Comparison of ENCODE assay signal across 8 cellular contexts in the genomic region with DNA sequence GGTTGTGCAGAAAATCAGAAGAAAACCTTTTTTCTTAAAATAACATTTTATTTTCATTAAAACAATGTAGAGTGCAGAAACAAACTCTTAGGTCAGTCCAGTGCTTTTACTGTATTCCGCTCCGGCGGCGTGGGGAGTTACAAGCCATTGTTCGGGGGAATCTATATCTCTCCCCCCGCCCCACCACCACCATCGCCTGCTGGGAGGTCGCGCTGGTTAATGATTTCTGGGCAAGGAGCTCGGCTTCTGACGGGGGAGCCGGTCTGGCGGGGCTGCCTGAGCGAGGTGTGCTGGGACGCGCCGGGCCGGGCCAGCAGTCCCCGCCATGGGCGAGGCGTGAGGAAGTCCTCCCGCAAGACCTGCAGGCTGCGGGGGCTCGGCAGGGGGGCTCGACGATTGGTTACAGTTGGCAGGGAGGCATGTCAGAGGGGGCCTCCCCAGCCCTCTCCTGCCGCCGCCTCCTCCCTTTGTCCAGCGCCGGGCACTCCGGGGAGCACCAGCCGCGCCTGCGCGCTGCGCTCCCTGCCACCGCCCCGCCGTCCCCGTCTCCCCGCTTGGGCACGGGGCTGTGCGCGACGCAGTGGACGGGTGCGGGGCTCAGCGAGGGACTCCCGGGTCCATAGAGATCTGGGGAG. TPM values are rescaled to one million over a fixed set of nuclear protein-coding genes. Genes with fewer than 3 reads are reported as not detected.
DNase-seq lines count a peak whose midpoint lies in the region; ATAC-seq and TF ChIP-seq lines count a peak whose summit lies in the region.

No MANE protein-coding gene starts in this region.

- no peak for TF ChIP-seq CTCF in activated CD8-positive, alpha-beta T cell treated with anti-CD3 and anti-CD28 coated beads for 36 hours (IDR thresholded peaks at IDR 0.05)

- ATAC-seq in GM19455 (IDR thresholded peaks at IDR 0.05; ENCODE audit: unreplicated experiment), result peak; percentile 15
- ATAC-seq in activated CD8-positive, alpha-beta T cell treated with anti-CD3 and anti-CD28 coated beads for 36 hours, result peak; percentile 13
- ATAC-seq in GM18519 (IDR thresholded peaks at IDR 0.05; ENCODE audit: low FRiP score, unreplicated experiment), result no peak

- peaks cover 18 to 60% (median 33%) of the 10 kb centered on the region in 10 experiments for H3K4me1 ChIP-seq in BLaER1 treated with 17β-estradiol and CSF1 and Interleukin-3, amounts not matched to agents 10 nM and 100 nM
- H3K4me1 ChIP-seq in endocrine pancreas (ENCODE audit: control insufficient read depth, insufficient read depth, low read length), result no peaks in the 10 kb centered on the region

- peak overlapping the region; percentile 87 to 97 (median 92) for H3K4me2 ChIP-seq in BLaER1 treated with 17β-estradiol and CSF1 and Interleukin-3, amounts not matched to agents 10 nM and 100 nM

- POLR2A ChIA-PET in activated CD8-positive, alpha-beta T cell treated with anti-CD3 and anti-CD28 coated beads for 36 hours (lab: Charles Lee), result interaction anchor here (1.1 to 2.7 kb wide), 8 partner anchors 78 to 333 kb away, joined by 3 to 10 read pairs (median 4); partner anchors contain the start of gene GALNT4

- H3K4me1 Mint-ChIP-seq in activated CD8-positive, alpha-beta T cell treated with anti-CD3 and anti-CD28 coated beads for 36 hours (ENCODE audit: low read depth), result peaks cover 33% of the 10 kb centered on the region

- H3K4me3 Mint-ChIP-seq in activated CD8-positive, alpha-beta T cell treated with anti-CD3 and anti-CD28 coated beads for 36 hours, result peak overlapping the region; percentile 94

- H4K20me1 ChIP-seq in BLaER1 treated with 17β-estradiol and CSF1 and Interleukin-3, amounts not matched to agents 10 nM and 100 nM, result peaks cover 27 to 45% (median 38%) of the 10 kb centered on the region in 11 experiments; a peak in 21 of 22 replicates

- DNase-seq in NCI-H2196 (lab: John Stamatoyannopoulos, UW; ENCODE audit: unreplicated experiment) (peak; percentile 83), medulla oblongata (ENCODE audit: extremely low spot score) (peak; percentile 67)
- peak; percentile 54 for DNase-seq in activated CD8-positive, alpha-beta T cell treated with anti-CD3 and anti-CD28 coated beads for 36 hours
- peak; percentile 71 for DNase-seq in stimulated activated CD8-positive, alpha-beta memory T cell treated with anti-CD3 and anti-CD28 coated beads, Interleukin-4, amount 100 ng/mL, for 48 hours

- H3K36me3 Mint-ChIP-seq in activated CD8-positive, alpha-beta T cell treated with anti-CD3 and anti-CD28 coated beads for 36 hours (ENCODE audit: low read depth), result peaks cover 21% of the 10 kb centered on the region

- H3K27ac Mint-ChIP-seq in activated CD8-positive, alpha-beta T cell treated with anti-CD3 and anti-CD28 coated beads for 36 hours, result peak overlapping the region; percentile 93

- H3K9me3 Mint-ChIP-seq in activated CD8-positive, alpha-beta T cell treated with anti-CD3 and anti-CD28 coated beads for 36 hours, result no peaks in the 10 kb centered on the region

- H3K36me3 ChIP-seq in BLaER1 treated with 17β-estradiol and CSF1 and Interleukin-3, amounts not matched to agents 10 nM and 100 nM, result peaks cover 25 to 41% (median 30%) of the 10 kb centered on the region in 11 experiments
- no peaks in the 10 kb centered on the region for H3K36me3 ChIP-seq in endocrine pancreas (ENCODE audit: control insufficient read depth, insufficient read depth, low read length)

- H3K4me3 ChIP-seq in BLaER1 treated with 17β-estradiol and CSF1 and Interleukin-3, amounts not matched to agents 10 nM and 100 nM, result peak overlapping the region; percentile 63 to 99 (median 86)
- peak overlapping the region; percentile 81 for H3K4me3 ChIP-seq in endocrine pancreas (ENCODE audit: control insufficient read depth, insufficient read depth, low read length)

- peaks cover 0 to 18% (median 5%) of the 10 kb centered on the region in 11 experiments; a peak in 6 of 22 replicates for H3K9me3 ChIP-seq in BLaER1 treated with 17β-estradiol and CSF1 and Interleukin-3, amounts not matched to agents 10 nM and 100 nM (replicated peaks in 1 of 11)
- no peaks in the 10 kb centered on the region for H3K9me3 ChIP-seq in endocrine pancreas (ENCODE audit: control insufficient read depth, low read length)

- H3K27me3 ChIP-seq in BLaER1 treated with 17β-estradiol and CSF1 and Interleukin-3, amounts not matched to agents 10 nM and 100 nM, result no peaks in the 10 kb centered on the region
- H3K27me3 ChIP-seq in endocrine pancreas (ENCODE audit: control insufficient read depth, insufficient read depth, low read length), result no peaks in the 10 kb centered on the region

- H3K27ac ChIP-seq in BLaER1 treated with 17β-estradiol and CSF1 and Interleukin-3, amounts not matched to agents 10 nM and 100 nM, result peak overlapping the region; percentile 97 to 99 (median 98)

- H3K9ac ChIP-seq in BLaER1 treated with 17β-estradiol and CSF1 and Interleukin-3, amounts not matched to agents 10 nM and 100 nM, result peak overlapping the region; percentile 92 to 100 (median 99)
- peak overlapping the region; percentile 60 for H3K9ac ChIP-seq in endocrine pancreas (ENCODE audit: control insufficient read depth, insufficient read depth, low read length)

- CTCF ChIA-PET in activated CD8-positive, alpha-beta T cell treated with anti-CD3 and anti-CD28 coated beads for 36 hours (lab: Charles Lee), result interaction anchor here (1.2 to 3.7 kb wide), 7 partner anchors 7 to 336 kb away, joined by 3 to 14 read pairs (median 5); no protein-coding TSS in a partner anchor

- intact Hi-C loops in activated CD8-positive, alpha-beta T cell treated with anti-CD3 and anti-CD28 coated beads for 36 hours (cut with micrococcal nuclease), result loop anchor here (2.0 to 5.0 kb wide), 5 partner anchors 109 to 336 kb away; partner anchors contain the start of gene POC1B

- H3K27me3 Mint-ChIP-seq in activated CD8-positive, alpha-beta T cell treated with anti-CD3 and anti-CD28 coated beads for 36 hours, result peaks cover 14% of the 10 kb centered on the region

RNA-seq across cellular contexts. Expression of gene DUSP6, which starts 1.0 kb away (rescaled TPM):
- 10 to 100 TPM; 15.3 to 16.6 TPM for total RNA-seq in activated CD8-positive, alpha-beta T cell treated with anti-CD3 and anti-CD28 coated beads for 36 hours
